In genomic region chr17:14270508-14270907, GRCh38 we compare ENCODE assay signal across 18 cellular contexts. TPM values are rescaled to one million over a fixed set of nuclear protein-coding genes. Genes with fewer than 3 reads are reported as not detected.
DNase-seq lines count a peak whose midpoint lies in the region; ATAC-seq and TF ChIP-seq lines count a peak whose summit lies in the region.
"Had no signal": no experiment of that assay in that cellular context is flagged by ENCODE, and none has a peak within 500 bp of the region (broad histone marks: within the 10 kb centered on the region; RNA-seq: fewer than 3 reads in every experiment).

No MANE protein-coding gene starts in this region.

- no peak for ATAC-seq in SK-N-SH treated with all-trans-retinoic acid at 6 μM for 48 hours

- no peaks in the 10 kb centered on the region for H3K79me2 ChIP-seq in H9 (ENCODE audit: insufficient read depth, low read length)

- no peak overlapping the region for H2AK5ac ChIP-seq in H9 (ENCODE audit: insufficient read length, low read length)

- no peak overlapping the region for H3K4me3 ChIP-seq in endodermal cell (ENCODE audit: low read length)
- no peak overlapping the region for H3K4me3 ChIP-seq in tibial artery

- no peak overlapping the region for H4K8ac ChIP-seq in H9 (replicated peaks; ENCODE audit: insufficient read length, low read depth, low read length)

- no peaks in the 10 kb centered on the region; a peak in 2 of 7 replicates for H3K36me3 Mint-ChIP-seq in H9 (ENCODE audit: insufficient read depth in 1 of 3, low read depth in 3 of 3)
- no peaks in the 10 kb centered on the region for H3K36me3 Mint-ChIP-seq in endodermal cell (ENCODE audit: low read depth)
- H3K36me3 Mint-ChIP-seq: CD4-positive, alpha-beta memory T cell had no signal

- H4K20me1 ChIP-seq in H9 (ENCODE audit: control insufficient read depth, insufficient read depth, insufficient read length) = no peaks in the 10 kb centered on the region

- H3K23me2 ChIP-seq in H9 (ENCODE audit: insufficient read length, low read depth, low read length, poor library complexity, severe bottlenecking) = no peaks in the 10 kb centered on the region

- no peak overlapping the region for H3K14ac ChIP-seq in H9 (ENCODE audit: insufficient read depth, low read length)

- H3K27ac ChIP-seq in H9 (ENCODE audit: insufficient read length, low read depth, low read length) (no peak overlapping the region), endodermal cell (ENCODE audit: low read depth, low read length) (no peak overlapping the region), tibial artery (no peak overlapping the region)

- H2BK12ac ChIP-seq in H9 (ENCODE audit: insufficient read length, low read depth, low read length) = no peak overlapping the region

- no peak overlapping the region for H2BK120ac ChIP-seq in H9 (ENCODE audit: low read depth, low read length, poor library complexity, severe bottlenecking)

- no peak overlapping the region for H3T11ph ChIP-seq in H9 (ENCODE audit: low read length)

- H3K23ac ChIP-seq in H9 (ENCODE audit: insufficient read length, low read depth, low read length) = no peak overlapping the region

- H3K9me3 ChIP-seq in H9 (ENCODE audit: control insufficient read depth, low read depth, low read length) (no peaks in the 10 kb centered on the region), endodermal cell (ENCODE audit: control insufficient read depth, low read length) (no peaks in the 10 kb centered on the region), tibial artery (no peaks in the 10 kb centered on the region)

- H3K4me1 ChIP-seq in H9 (ENCODE audit: insufficient read depth, low read length) (no peaks in the 10 kb centered on the region), endodermal cell (ENCODE audit: control insufficient read depth, insufficient read depth, low read length) (no peaks in the 10 kb centered on the region), tibial artery (no peaks in the 10 kb centered on the region)

- no peak overlapping the region for H3K56ac ChIP-seq in H9 (ENCODE audit: insufficient read length, low read depth, low read length)

- H3K9ac ChIP-seq in H9 (ENCODE audit: extremely low read depth, insufficient read length, low read length) (no peak overlapping the region), endodermal cell (ENCODE audit: extremely low read depth, low read length, poor library complexity, severe bottlenecking) (no peak overlapping the region)

- H3K9me3 Mint-ChIP-seq in H9 (peaks cover 0 to 4% of the 10 kb centered on the region in 2 experiments; a peak in 1 of 5 replicates), endodermal cell (no peaks in the 10 kb centered on the region)

- H2BK20ac ChIP-seq in H9 (ENCODE audit: low read depth, low read length, poor library complexity, severe bottlenecking) = no peak overlapping the region

- H3K79me1 ChIP-seq in H9 (ENCODE audit: insufficient read depth, low read depth, low read length, poor library complexity, severe bottlenecking) = no peaks in the 10 kb centered on the region

- H3K27me3 Mint-ChIP-seq in H9 (ENCODE audit: low read depth) (no peaks in the 10 kb centered on the region), endodermal cell (ENCODE audit: insufficient read depth) (peaks cover 3% of the 10 kb centered on the region)

- H3K36me3 ChIP-seq in endodermal cell (ENCODE audit: control insufficient read depth, insufficient read depth, low read length) (no peaks in the 10 kb centered on the region), tibial artery (no peaks in the 10 kb centered on the region)

- no peak overlapping the region for H2BK15ac ChIP-seq in H9 (ENCODE audit: low read depth, low read length)

- no peak overlapping the region for H4K5ac ChIP-seq in H9 (ENCODE audit: insufficient read length, low read depth, low read length)

- H3K4me3 Mint-ChIP-seq in H9 (no peak overlapping the region), endodermal cell (no peak overlapping the region)
- H3K4me3 Mint-ChIP-seq: CD4-positive, alpha-beta memory T cell had no signal

- no peak overlapping the region for H4K91ac ChIP-seq in H9 (ENCODE audit: insufficient read length, low read depth, low read length)

- H3K27ac Mint-ChIP-seq in H9 (no peak overlapping the region), endodermal cell (no peak overlapping the region)

- H3K27me3 ChIP-seq in H9 (ENCODE audit: insufficient read depth, low read length) = no peaks in the 10 kb centered on the region; the same call in 1 of the 2 replicates
- H3K27me3 ChIP-seq in endodermal cell (ENCODE audit: control insufficient read depth, insufficient read depth, low read length, poor library complexity, severe bottlenecking) = no peaks in the 10 kb centered on the region
- no peaks in the 10 kb centered on the region for H3K27me3 ChIP-seq in tibial artery

- H3K4me1 Mint-ChIP-seq in H9 = peaks cover 0 to 8% of the 10 kb centered on the region in 2 experiments; a peak in 3 of 4 replicates
- H3K4me1 Mint-ChIP-seq in endodermal cell = peaks cover 8% of the 10 kb centered on the region

- no peak overlapping the region for H2BK5ac ChIP-seq in H9 (ENCODE audit: insufficient read length, low read length)

- H3K4me2 ChIP-seq in H9 (ENCODE audit: insufficient read depth, insufficient read length, low read length) = no peak overlapping the region

- H3K4ac ChIP-seq in H9 (ENCODE audit: low read depth, low read length) = no peak overlapping the region

- WGBS in H9 (ENCODE audit: extremely low coverage, insufficient read length, low lambda C conversion rate) = no CpG with 5 or more reads among the region's 2 CpGs
- WGBS in endodermal cell (ENCODE audit: insufficient coverage in 1 of 2, insufficient read length in 1 of 2), 2 experiments = 77 to 83% methylated on average over 1 to 2 of the region's 2 CpGs

- H2AFZ ChIP-seq in H9 (ENCODE audit: low read length) = no peak overlapping the region

- no peak overlapping the region for H3K18ac ChIP-seq in H9 (ENCODE audit: insufficient read length, low read depth, low read length)

- intact Hi-C loops in tibial artery (cut with DNase I; ENCODE audit: low total_unique reads) = no loop called here

- DNase-seq in H9 = peak; percentile 22
- DNase-seq in NCI-H82 (lab: John Stamatoyannopoulos, UW) = peak; percentile 71
- peak; percentile 48 for DNase-seq in endodermal cell
- DNase-seq in NCI-H1092 treated with DMSO at 0.1 percent for 48 hours (lab: John Stamatoyannopoulos, UW) = no peak
- no peak for DNase-seq in tibial artery
- DNase-seq: C1 segment of cervical spinal cord; Calu3; CD4-positive, alpha-beta memory T cell; COR-L47; DMS53; DMS79 treated with DMSO at 0.1 percent for 48 hours; GOT3; HCEC 1CT had no signal

- TF ChIP-seq CTCF in H9 (conservative IDR thresholded peaks at IDR 0.05) (no peak), endodermal cell (conservative IDR thresholded peaks at IDR 0.05) (peak; percentile 23), tibial artery (IDR thresholded peaks at IDR 0.05) (no peak)

TF ChIP-seq in SK-N-SH treated with all-trans-retinoic acid at 6 μM for 48 hours, 23 proteins besides CTCF, POLR2A, EP300 and RAD21 (continues in another document):
- TF ChIP-seq OSR1 (CRISPR knock-in tag; IDR thresholded peaks at IDR 0.05) = no peak
- TF ChIP-seq ZFP30 (CRISPR knock-in tag; IDR thresholded peaks at IDR 0.05) = no peak
- no peak for TF ChIP-seq TSHZ2 (CRISPR knock-in tag; IDR thresholded peaks at IDR 0.05)
- no peak for TF ChIP-seq CSRNP3 (CRISPR knock-in tag; IDR thresholded peaks at IDR 0.05)

RNA-seq across cellular contexts. Expression of gene HS3ST3B1, which starts 30.4 kb away (rescaled TPM):
- total RNA-seq in H9 (2021) (2.8 and 2.9 TPM in 2 replicates), endodermal cell (1 to 10 TPM; 5.6 to 6.9 TPM)
- polyA plus RNA-seq in endodermal cell (2013, experiment 1 of 2) = 8.7 TPM
- 7.3 TPM for polyA plus RNA-seq in endodermal cell (2013, experiment 2 of 2)
- total RNA-seq: A673 had no signal

RNA-seq across cellular contexts. Expression of gene CDRT15, which starts 33.8 kb away (rescaled TPM):
- total RNA-seq in H9 (2021) (not detected in 2 replicates), endodermal cell (not detected)
- not detected for polyA plus RNA-seq in endodermal cell (2013, experiment 1 of 2)
- not detected for polyA plus RNA-seq in endodermal cell (2013, experiment 2 of 2)
- total RNA-seq: A172; A673; Calu3; CD4-positive, alpha-beta memory T cell; Daoy had no signal
- polyA plus RNA-seq: BJ; CD4-positive, alpha-beta memory T cell had no signal

Comparison
In these comparisons a context has a peak if more than half of its experiments do, and no peak if none do; other contexts are left out.
1. DNase-seq: peak in H9 (single experiment), NCI-H82 (single experiment) and endodermal cell (single experiment); none in NCI-H1092 treated with DMSO at 0.1 percent for 48 hours (single experiment) and tibial artery (0 of 2).